Comparison of ENCODE assay signal across 8 cellular contexts in the genomic region with DNA sequence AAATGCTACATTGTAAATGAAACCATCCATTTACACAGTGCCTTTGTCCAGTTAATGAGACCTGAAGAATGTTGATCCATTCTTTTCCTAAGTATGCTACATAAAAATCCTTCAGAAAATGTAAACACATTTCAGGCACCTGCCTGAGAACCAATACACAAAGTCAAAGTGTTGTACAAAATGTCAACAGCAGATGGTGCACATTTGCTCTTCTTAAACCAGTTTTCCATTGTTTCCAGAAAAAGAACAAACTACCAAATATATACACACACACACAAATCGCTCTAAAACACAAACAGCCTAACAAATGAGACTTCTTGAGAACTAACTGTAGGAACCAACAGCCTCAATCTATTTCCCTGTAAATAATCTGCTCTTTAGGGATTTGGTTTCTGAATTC.
A peak's percentile ranks its signal among the peaks of the same experiment; 100 is the strongest.
DNase-seq lines count a peak whose midpoint lies in the region; TF ChIP-seq lines count a peak whose summit lies in the region.
"Not testable (repeated sequence)": the region's sequence is repeated elsewhere in the genome, so short reads cannot be mapped to it uniquely, and the experiment has no call there.

No MANE protein-coding gene starts in this region.

- H3K27me3 ChIP-seq in ascending aorta = not testable (repeated sequence)

- intact Hi-C loops in ascending aorta (cut with DNase I) = loop anchor here (5.0 kb wide), 1 partner anchor 279 kb away; no protein-coding TSS in a partner anchor

- not testable (repeated sequence) for H3K27me3 Mint-ChIP-seq in HFFc6 (ENCODE audit: insufficient read depth); neural crest cell (ENCODE audit: low read depth); type B pancreatic cell

- peak overlapping the region; percentile 60 for H3K27ac Mint-ChIP-seq in HFFc6
- H3K27ac Mint-ChIP-seq in neural crest cell (ENCODE audit: unreplicated experiment); type B pancreatic cell: not testable (repeated sequence)

- H3K36me3 ChIP-seq in ascending aorta = peaks cover 5 to 26% of the 10 kb centered on the region in 2 donors

- DNase-seq in Caki2 (ENCODE audit: low read depth) = peak; percentile 0
- DNase-seq in HFFc6 = peak; percentile 38
- peak; percentile 54 for DNase-seq in NCI-H748 (lab: John Stamatoyannopoulos, UW; ENCODE audit: unreplicated experiment)
- not testable (repeated sequence) for DNase-seq in ascending aorta (ENCODE audit: low spot score in 2 of 2); epithelial cell of proximal tubule (ENCODE audit: low read depth); neural crest cell (ENCODE audit: low read depth, low spot score); type B pancreatic cell (ENCODE audit: extremely low spot score, unreplicated experiment)
- DNase-seq in inferior parietal cortex (ENCODE audit: extremely low spot score) = peak; percentile 49

- peak; percentile 79 for TF ChIP-seq CTCF in HFFc6 (IDR thresholded peaks at IDR 0.05)
- TF ChIP-seq CTCF in ascending aorta (IDR thresholded peaks at IDR 0.05) = peak in 2 of 3 experiments; percentile 13 to 38
- peak; percentile 55 for TF ChIP-seq CTCF in epithelial cell of proximal tubule (conservative IDR thresholded peaks at IDR 0.05; ENCODE audit: low read depth, low read length)
- peak; percentile 60 for TF ChIP-seq CTCF in neural crest cell (conservative IDR thresholded peaks at IDR 0.05)
- TF ChIP-seq CTCF in type B pancreatic cell (conservative IDR thresholded peaks at IDR 0.05) = peak; percentile 65

- H3K4me1 ChIP-seq in ascending aorta = not testable (repeated sequence)

- H3K4me1 Mint-ChIP-seq in HFFc6 (ENCODE audit: low read depth) = peaks cover 16% of the 10 kb centered on the region
- not testable (repeated sequence) for H3K4me1 Mint-ChIP-seq in neural crest cell; type B pancreatic cell (ENCODE audit: unreplicated experiment)

- H3K27ac ChIP-seq in ascending aorta = peak overlapping the region in 1 of 2 donors; percentile 29

- not testable (repeated sequence) for H3K4me3 ChIP-seq in ascending aorta; epithelial cell of proximal tubule (ENCODE audit: low read depth, low read length)

- not testable (repeated sequence) for H3K36me3 Mint-ChIP-seq in HFFc6 (ENCODE audit: low read depth); neural crest cell (ENCODE audit: low read depth); type B pancreatic cell

- in situ Hi-C loops in Caki2 (cut with HindIII; ENCODE audit: low pct_unique_long_range_greater_than_20kb, low sequenced_read_pairs) = not testable (repeated sequence)

- H3K9me3 Mint-ChIP-seq in HFFc6, neural crest cell, type B pancreatic cell: not testable (repeated sequence)

- not testable (repeated sequence) for H3K9me3 ChIP-seq in ascending aorta

- H3K4me3 Mint-ChIP-seq in HFFc6, neural crest cell, type B pancreatic cell: not testable (repeated sequence)

Comparison
In these comparisons a context has a peak if more than half of its experiments do, and no peak if none do; other contexts are left out.
1. CTCF ChIP-seq: peak in every context shown above with its lines; median percentile 79 in HFFc6; 65 in type B pancreatic cell; 60 in neural crest cell; 55 in epithelial cell of proximal tubule; 26 in ascending aorta.